1 cellular context compared by ENCODE assay signal in the genomic region with DNA sequence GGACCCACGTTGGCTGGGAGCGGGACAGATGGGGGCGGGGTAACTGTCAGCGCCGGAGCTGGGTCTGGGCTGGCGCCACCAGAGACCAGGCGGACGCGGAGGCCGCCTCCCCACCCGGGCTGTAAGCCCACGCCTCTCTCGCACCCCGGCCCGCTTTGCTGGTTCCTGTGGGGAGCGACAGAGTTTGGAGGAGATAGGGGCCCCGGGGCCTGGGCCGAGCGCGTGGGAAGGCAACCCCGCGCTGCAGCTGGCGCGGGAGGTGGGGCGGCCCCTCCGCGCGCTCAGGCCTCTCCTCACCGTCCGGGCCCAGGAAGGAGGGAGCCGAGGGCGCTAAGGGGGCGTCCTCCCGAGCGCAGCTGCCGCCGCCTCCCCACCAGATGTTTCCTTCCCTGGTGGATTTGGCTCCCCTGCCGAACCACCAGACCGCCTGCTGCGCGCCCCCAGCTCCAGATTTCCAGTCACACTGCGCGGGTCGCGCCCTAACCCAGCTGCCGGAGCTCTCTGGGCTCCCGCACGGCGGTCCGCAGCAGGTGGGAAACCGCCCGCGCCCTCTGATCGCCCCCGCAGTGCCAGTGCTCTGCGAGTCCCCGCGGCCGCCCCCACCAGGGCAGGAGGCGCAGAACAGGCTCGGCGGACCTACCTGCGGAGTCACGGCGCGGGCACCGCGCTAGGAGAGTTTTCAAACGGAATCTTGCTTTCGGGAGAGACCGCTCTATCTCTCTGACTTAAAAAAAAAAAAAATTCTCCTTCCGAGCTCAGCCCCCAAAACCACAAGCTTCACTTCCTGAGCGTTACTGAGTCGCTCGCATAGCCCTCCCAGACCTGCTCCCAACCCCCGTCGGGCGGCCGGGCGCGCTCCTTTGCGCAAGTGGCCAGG.
TF ChIP-seq lines count a peak whose summit lies in the region.

No MANE protein-coding gene starts in this region.

TF ChIP-seq in HepG2, 621 proteins besides CTCF, POLR2A, EP300 and RAD21 (continued from another document and continues in another):
- TF ChIP-seq, protein P1, sequence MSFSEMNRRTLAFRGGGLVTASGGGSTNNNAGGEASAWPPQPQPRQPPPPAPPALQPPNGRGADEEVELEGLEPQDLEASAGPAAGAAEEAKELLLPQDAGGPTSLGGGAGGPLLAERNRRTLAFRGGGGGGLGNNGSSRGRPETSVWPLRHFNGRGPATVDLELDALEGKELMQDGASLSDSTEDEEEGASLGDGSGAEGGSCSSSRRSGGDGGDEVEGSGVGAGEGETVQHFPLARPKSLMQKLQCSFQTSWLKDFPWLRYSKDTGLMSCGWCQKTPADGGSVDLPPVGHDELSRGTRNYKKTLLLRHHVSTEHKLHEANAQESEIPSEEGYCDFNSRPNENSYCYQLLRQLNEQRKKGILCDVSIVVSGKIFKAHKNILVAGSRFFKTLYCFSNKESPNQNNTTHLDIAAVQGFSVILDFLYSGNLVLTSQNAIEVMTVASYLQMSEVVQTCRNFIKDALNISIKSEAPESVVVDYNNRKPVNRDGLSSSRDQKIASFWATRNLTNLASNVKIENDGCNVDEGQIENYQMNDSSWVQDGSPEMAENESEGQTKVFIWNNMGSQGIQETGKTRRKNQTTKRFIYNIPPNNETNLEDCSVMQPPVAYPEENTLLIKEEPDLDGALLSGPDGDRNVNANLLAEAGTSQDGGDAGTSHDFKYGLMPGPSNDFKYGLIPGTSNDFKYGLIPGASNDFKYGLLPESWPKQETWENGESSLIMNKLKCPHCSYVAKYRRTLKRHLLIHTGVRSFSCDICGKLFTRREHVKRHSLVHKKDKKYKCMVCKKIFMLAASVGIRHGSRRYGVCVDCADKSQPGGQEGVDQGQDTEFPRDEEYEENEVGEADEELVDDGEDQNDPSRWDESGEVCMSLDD (CRISPR knock-in tag; IDR thresholded peaks at IDR 0.05; ENCODE audit: borderline replicate concordance): 0 out of 2 replicates have a peak, but pooled peaks have one; percentile 28
- TF ChIP-seq SP5 (CRISPR knock-in tag; IDR thresholded peaks at IDR 0.05; ENCODE audit: borderline replicate concordance, low read depth) (no peak), ZNF674 (CRISPR knock-in tag; IDR thresholded peaks at IDR 0.05; ENCODE audit: low read depth) (no peak), HNRNPK (IDR thresholded peaks at IDR 0.05; ENCODE audit: low read depth, low read length, poor library complexity, severe bottlenecking) (peak; percentile 23), HNRNPL (IDR thresholded peaks at IDR 0.05; ENCODE audit: low read depth, low read length) (peak; percentile 60; the same call in 1 of the 2 replicates), ARHGAP35 (CRISPR knock-in tag; IDR thresholded peaks at IDR 0.05; ENCODE audit: borderline replicate concordance) (no peak; the same call in 1 of the 2 replicates), ZNF772 (CRISPR knock-in tag; IDR thresholded peaks at IDR 0.05) (peak; percentile 21; the same call in 1 of the 2 replicates), ZNF773 (CRISPR knock-in tag; IDR thresholded peaks at IDR 0.05; ENCODE audit: borderline replicate concordance) (peak; percentile 23; the same call in 1 of the 2 replicates), RAD51 (IDR thresholded peaks at IDR 0.05; ENCODE audit: borderline replicate concordance) (no peak), MEIS1 (CRISPR knock-in tag; IDR thresholded peaks at IDR 0.05; ENCODE audit: borderline replicate concordance) (0 out of 2 replicates have a peak, but pooled peaks have one; percentile 39), MTA3 (CRISPR knock-in tag; IDR thresholded peaks at IDR 0.05) (no peak), ZNF766 (CRISPR knock-in tag; IDR thresholded peaks at IDR 0.05; ENCODE audit: borderline replicate concordance) (no peak), DPF2 (CRISPR knock-in tag; IDR thresholded peaks at IDR 0.05; ENCODE audit: borderline replicate concordance, low read depth) (no peak), ZBTB3 (CRISPR knock-in tag; IDR thresholded peaks at IDR 0.05; ENCODE audit: borderline replicate concordance, low read depth) (no peak), SMAD9 (CRISPR knock-in tag; IDR thresholded peaks at IDR 0.05) (no peak), CAMTA2 (CRISPR knock-in tag; IDR thresholded peaks at IDR 0.05; ENCODE audit: borderline replicate concordance) (peak; percentile 51; the same call in 1 of the 2 replicates), NR3C1 (CRISPR knock-in tag; IDR thresholded peaks at IDR 0.05) (no peak), ZNF383 (CRISPR knock-in tag; IDR thresholded peaks at IDR 0.05; ENCODE audit: borderline replicate concordance) (no peak), HMG20A (CRISPR knock-in tag; IDR thresholded peaks at IDR 0.05; ENCODE audit: borderline replicate concordance) (no peak), MTA1 (CRISPR knock-in tag; IDR thresholded peaks at IDR 0.05; ENCODE audit: borderline replicate concordance) (0 out of 2 replicates have a peak, but pooled peaks have one; percentile 19), ATF1 (CRISPR knock-in tag; IDR thresholded peaks at IDR 0.05) (no peak), ZNF839 (CRISPR knock-in tag; IDR thresholded peaks at IDR 0.05; ENCODE audit: borderline replicate concordance) (no peak), KDM1A (CRISPR knock-in tag; IDR thresholded peaks at IDR 0.05) (no peak), ZNF615 (CRISPR knock-in tag; IDR thresholded peaks at IDR 0.05; ENCODE audit: borderline replicate concordance) (no peak), NR2F2 (IDR thresholded peaks at IDR 0.05; ENCODE audit: borderline replicate concordance, low read depth) (no peak), ZNF572 (CRISPR knock-in tag; IDR thresholded peaks at IDR 0.05) (no peak), ESRRA (CRISPR knock-in tag; IDR thresholded peaks at IDR 0.05; ENCODE audit: low read depth) (no peak), KMT2A (CRISPR knock-in tag; IDR thresholded peaks at IDR 0.05) (peak; percentile 54; the same call in 1 of the 2 replicates), NFIC (IDR thresholded peaks at IDR 0.05; ENCODE audit: low read length) (no peak), NBN (conservative IDR thresholded peaks at IDR 0.05) (no peak), POGZ (CRISPR knock-in tag; IDR thresholded peaks at IDR 0.05) (peak; percentile 66), HOXA7 (CRISPR knock-in tag; IDR thresholded peaks at IDR 0.05) (no peak), FOSL1 (CRISPR knock-in tag; IDR thresholded peaks at IDR 0.05; ENCODE audit: borderline replicate concordance) (no peak), ZNF12 (CRISPR knock-in tag; IDR thresholded peaks at IDR 0.05) (no peak), ZNF775 (CRISPR knock-in tag; IDR thresholded peaks at IDR 0.05; ENCODE audit: borderline replicate concordance) (no peak), ZNF747 (CRISPR knock-in tag; IDR thresholded peaks at IDR 0.05; ENCODE audit: borderline replicate concordance) (no peak), SIN3B (IDR thresholded peaks at IDR 0.05; ENCODE audit: low read length) (no peak), KLF16 (CRISPR knock-in tag; IDR thresholded peaks at IDR 0.05) (peak in 1 of 2 experiments; percentile 30; a peak in 1 of 4 replicates), PCBP1 (IDR thresholded peaks at IDR 0.05; ENCODE audit: borderline replicate concordance, low read depth, low read length) (no peak), LCORL (IDR thresholded peaks at IDR 0.05) (no peak), LCORL (CRISPR knock-in tag; IDR thresholded peaks at IDR 0.05) (peak; percentile 27; the same call in 1 of the 2 replicates)
- TF ChIP-seq, protein P2, sequence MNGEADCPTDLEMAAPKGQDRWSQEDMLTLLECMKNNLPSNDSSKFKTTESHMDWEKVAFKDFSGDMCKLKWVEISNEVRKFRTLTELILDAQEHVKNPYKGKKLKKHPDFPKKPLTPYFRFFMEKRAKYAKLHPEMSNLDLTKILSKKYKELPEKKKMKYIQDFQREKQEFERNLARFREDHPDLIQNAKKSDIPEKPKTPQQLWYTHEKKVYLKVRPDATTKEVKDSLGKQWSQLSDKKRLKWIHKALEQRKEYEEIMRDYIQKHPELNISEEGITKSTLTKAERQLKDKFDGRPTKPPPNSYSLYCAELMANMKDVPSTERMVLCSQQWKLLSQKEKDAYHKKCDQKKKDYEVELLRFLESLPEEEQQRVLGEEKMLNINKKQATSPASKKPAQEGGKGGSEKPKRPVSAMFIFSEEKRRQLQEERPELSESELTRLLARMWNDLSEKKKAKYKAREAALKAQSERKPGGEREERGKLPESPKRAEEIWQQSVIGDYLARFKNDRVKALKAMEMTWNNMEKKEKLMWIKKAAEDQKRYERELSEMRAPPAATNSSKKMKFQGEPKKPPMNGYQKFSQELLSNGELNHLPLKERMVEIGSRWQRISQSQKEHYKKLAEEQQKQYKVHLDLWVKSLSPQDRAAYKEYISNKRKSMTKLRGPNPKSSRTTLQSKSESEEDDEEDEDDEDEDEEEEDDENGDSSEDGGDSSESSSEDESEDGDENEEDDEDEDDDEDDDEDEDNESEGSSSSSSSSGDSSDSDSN (CRISPR knock-in tag; IDR thresholded peaks at IDR 0.05): peak; percentile 50; the same call in 1 of the 2 replicates
- TF ChIP-seq, protein P3, sequence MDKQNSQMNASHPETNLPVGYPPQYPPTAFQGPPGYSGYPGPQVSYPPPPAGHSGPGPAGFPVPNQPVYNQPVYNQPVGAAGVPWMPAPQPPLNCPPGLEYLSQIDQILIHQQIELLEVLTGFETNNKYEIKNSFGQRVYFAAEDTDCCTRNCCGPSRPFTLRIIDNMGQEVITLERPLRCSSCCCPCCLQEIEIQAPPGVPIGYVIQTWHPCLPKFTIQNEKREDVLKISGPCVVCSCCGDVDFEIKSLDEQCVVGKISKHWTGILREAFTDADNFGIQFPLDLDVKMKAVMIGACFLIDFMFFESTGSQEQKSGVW (CRISPR knock-in tag; IDR thresholded peaks at IDR 0.05; ENCODE audit: borderline replicate concordance): no peak
- TF ChIP-seq, protein P4, sequence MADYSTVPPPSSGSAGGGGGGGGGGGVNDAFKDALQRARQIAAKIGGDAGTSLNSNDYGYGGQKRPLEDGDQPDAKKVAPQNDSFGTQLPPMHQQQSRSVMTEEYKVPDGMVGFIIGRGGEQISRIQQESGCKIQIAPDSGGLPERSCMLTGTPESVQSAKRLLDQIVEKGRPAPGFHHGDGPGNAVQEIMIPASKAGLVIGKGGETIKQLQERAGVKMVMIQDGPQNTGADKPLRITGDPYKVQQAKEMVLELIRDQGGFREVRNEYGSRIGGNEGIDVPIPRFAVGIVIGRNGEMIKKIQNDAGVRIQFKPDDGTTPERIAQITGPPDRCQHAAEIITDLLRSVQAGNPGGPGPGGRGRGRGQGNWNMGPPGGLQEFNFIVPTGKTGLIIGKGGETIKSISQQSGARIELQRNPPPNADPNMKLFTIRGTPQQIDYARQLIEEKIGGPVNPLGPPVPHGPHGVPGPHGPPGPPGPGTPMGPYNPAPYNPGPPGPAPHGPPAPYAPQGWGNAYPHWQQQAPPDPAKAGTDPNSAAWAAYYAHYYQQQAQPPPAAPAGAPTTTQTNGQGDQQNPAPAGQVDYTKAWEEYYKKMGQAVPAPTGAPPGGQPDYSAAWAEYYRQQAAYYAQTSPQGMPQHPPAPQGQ (CRISPR knock-in tag; IDR thresholded peaks at IDR 0.05; ENCODE audit: borderline replicate concordance): no peak
- TF ChIP-seq, protein P5, sequence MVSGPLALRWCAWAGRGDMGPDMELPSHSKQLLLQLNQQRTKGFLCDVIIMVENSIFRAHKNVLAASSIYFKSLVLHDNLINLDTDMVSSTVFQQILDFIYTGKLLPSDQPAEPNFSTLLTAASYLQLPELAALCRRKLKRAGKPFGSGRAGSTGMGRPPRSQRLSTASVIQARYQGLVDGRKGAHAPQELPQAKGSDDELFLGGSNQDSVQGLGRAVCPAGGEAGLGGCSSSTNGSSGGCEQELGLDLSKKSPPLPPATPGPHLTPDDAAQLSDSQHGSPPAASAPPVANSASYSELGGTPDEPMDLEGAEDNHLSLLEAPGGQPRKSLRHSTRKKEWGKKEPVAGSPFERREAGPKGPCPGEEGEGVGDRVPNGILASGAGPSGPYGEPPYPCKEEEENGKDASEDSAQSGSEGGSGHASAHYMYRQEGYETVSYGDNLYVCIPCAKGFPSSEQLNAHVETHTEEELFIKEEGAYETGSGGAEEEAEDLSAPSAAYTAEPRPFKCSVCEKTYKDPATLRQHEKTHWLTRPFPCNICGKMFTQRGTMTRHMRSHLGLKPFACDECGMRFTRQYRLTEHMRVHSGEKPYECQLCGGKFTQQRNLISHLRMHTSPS (CRISPR knock-in tag; IDR thresholded peaks at IDR 0.05; ENCODE audit: low read depth): peak; percentile 58; the same call in 1 of the 2 replicates
- TF ChIP-seq, protein P6, sequence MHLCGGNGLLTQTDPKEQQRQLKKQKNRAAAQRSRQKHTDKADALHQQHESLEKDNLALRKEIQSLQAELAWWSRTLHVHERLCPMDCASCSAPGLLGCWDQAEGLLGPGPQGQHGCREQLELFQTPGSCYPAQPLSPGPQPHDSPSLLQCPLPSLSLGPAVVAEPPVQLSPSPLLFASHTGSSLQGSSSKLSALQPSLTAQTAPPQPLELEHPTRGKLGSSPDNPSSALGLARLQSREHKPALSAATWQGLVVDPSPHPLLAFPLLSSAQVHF (CRISPR knock-in tag; IDR thresholded peaks at IDR 0.05): no peak
- TF ChIP-seq, protein P7, sequence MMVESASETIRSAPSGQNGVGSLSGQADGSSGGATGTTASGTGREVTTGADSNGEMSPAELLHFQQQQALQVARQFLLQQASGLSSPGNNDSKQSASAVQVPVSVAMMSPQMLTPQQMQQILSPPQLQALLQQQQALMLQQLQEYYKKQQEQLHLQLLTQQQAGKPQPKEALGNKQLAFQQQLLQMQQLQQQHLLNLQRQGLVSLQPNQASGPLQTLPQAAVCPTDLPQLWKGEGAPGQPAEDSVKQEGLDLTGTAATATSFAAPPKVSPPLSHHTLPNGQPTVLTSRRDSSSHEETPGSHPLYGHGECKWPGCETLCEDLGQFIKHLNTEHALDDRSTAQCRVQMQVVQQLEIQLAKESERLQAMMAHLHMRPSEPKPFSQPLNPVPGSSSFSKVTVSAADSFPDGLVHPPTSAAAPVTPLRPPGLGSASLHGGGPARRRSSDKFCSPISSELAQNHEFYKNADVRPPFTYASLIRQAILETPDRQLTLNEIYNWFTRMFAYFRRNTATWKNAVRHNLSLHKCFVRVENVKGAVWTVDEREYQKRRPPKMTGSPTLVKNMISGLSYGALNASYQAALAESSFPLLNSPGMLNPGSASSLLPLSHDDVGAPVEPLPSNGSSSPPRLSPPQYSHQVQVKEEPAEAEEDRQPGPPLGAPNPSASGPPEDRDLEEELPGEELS (CRISPR knock-in tag; IDR thresholded peaks at IDR 0.05): no peak; the same call in 1 of the 2 replicates
- TF ChIP-seq, protein P8, sequence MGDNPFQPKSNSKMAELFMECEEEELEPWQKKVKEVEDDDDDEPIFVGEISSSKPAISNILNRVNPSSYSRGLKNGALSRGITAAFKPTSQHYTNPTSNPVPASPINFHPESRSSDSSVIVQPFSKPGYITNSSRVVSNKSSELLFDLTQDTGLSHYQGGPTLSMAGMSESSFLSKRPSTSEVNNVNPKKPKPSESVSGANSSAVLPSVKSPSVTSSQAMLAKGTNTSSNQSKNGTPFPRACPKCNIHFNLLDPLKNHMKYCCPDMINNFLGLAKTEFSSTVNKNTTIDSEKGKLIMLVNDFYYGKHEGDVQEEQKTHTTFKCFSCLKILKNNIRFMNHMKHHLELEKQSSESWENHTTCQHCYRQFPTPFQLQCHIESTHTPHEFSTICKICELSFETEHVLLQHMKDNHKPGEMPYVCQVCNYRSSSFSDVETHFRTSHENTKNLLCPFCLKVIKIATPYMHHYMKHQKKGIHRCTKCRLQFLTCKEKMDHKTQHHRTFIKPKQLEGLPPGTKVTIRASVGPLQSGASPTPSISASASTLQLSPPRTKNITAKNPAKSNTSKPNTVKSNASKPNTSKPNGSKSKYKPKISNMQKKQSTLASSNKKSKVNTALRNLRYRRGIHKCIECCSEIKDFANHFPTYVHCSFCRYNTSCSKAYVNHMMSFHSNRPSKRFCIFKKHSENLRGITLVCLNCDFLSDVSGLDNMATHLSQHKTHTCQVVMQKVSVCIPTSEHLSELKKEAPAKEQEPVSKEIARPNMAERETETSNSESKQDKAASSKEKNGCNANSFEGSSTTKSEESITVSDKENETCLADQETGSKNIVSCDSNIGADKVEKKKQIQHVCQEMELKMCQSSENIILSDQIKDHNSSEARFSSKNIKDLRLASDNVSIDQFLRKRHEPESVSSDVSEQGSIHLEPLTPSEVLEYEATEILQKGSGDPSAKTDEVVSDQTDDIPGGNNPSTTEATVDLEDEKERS (CRISPR knock-in tag; IDR thresholded peaks at IDR 0.05): no peak
